31 cellular contexts compared by ENCODE assay signal in the genomic region with DNA sequence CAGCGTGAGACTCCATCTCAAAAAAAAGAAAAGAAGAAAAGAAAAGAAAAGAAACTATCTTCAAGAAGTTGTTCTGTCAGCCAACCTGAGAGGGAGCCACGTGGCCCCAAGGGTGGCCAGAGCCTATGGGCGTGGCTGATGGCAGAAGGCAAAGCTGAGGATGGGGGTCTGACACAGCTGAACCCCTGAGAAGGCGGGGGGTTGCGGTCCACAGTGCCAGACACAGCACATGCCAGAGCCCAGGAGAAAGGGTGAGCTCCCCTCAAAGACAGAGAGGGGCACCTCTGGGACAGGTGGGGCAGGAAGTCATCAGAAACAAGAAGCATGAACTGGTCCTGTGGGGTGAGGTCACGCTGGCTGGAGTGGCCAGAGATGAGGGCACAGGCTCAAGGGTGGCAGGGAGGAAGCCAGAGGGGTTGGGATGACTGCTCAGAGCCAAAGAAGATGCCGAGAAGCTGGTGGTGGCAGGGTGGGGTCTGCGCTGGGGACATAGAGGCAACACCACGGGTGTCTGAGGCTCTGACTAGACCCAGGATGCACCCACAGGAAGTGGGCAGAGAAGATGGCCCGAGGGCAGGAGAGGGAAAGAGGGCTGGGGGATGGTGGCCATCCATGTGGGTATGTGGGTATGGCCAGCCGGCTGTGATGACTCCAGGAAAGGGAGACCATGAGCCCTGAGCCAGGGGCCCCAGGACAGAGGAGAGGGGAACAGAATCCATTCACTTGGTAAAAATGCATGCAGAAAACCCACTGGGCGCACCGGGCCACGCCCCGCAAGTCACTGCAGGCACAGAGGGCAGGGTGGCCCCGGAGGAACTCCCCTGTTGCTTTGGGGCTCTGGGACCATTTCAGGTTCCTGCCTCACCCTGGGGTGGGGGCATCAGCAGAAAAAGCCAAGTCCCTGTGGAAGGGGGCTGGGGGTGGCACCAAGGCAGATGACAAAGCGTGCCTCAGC. TPM values are rescaled to one million over a fixed set of nuclear protein-coding genes. Genes with fewer than 3 reads are reported as not detected.
DNase-seq lines count a peak whose midpoint lies in the region; ATAC-seq and TF ChIP-seq lines count a peak whose summit lies in the region.
"Had no signal": no experiment of that assay in that cellular context is flagged by ENCODE, and none has a peak within 500 bp of the region (broad histone marks: within the 10 kb centered on the region; RNA-seq: fewer than 3 reads in every experiment).

No MANE protein-coding gene starts in this region.

- TF ChIP-seq CTCF in Calu3 (IDR thresholded peaks at IDR 0.05; ENCODE audit: unreplicated experiment): no peak
- no peak for TF ChIP-seq CTCF in glutamatergic neuron (IDR thresholded peaks at IDR 0.05; ENCODE audit: partially characterized antibody, unreplicated experiment)
- no peak for TF ChIP-seq CTCF in spleen (IDR thresholded peaks at IDR 0.05 in 8 of 11, conservative IDR thresholded peaks at IDR 0.05 in 3 of 11)
- no peak for TF ChIP-seq CTCF in mucosa of descending colon (IDR thresholded peaks at IDR 0.05)

- H3K36me3 ChIP-seq in spleen (no peaks in the 10 kb centered on the region), mucosa of descending colon (ENCODE audit: low read depth) (no peaks in the 10 kb centered on the region)
- H3K36me3 ChIP-seq: cardiac muscle cell, esophagus muscularis mucosa, left lung had no signal

- H3K27me3 Mint-ChIP-seq in Calu3 (ENCODE audit: unreplicated experiment) (peaks cover 13% of the 10 kb centered on the region), glutamatergic neuron (ENCODE audit: unreplicated experiment) (peaks cover 18% of the 10 kb centered on the region)

- H3K4me1 Mint-ChIP-seq in Calu3 (ENCODE audit: low read depth, unreplicated experiment) (peaks cover 32% of the 10 kb centered on the region), glutamatergic neuron (ENCODE audit: low read depth, unreplicated experiment) (peaks cover 1% of the 10 kb centered on the region)
- H3K4me1 Mint-ChIP-seq: CD4-positive, CD25-positive, alpha-beta regulatory T cell had no signal

- intact Hi-C loops in Calu3 (cut with micrococcal nuclease; ENCODE audit: unreplicated experiment): no loop called here
- intact Hi-C loops in spleen (cut with DNase I; ENCODE audit: low total_unique reads): no loop called here
- intact Hi-C loops in mucosa of descending colon (cut with DNase I, micrococcal nuclease): no loop called here

- peaks cover 0 to 32% (median 11%) of the 10 kb centered on the region in 8 donors for H3K9me3 ChIP-seq in spleen
- H3K9me3 ChIP-seq in mucosa of descending colon: peaks cover 2% of the 10 kb centered on the region
- H3K9me3 ChIP-seq: SK-N-SH had no signal

- TF ChIP-seq POLR2A in spleen (IDR thresholded peaks at IDR 0.05): no peak

- no peak overlapping the region for H3K27ac ChIP-seq in spleen
- H3K27ac ChIP-seq: cardiac muscle cell, esophagus muscularis mucosa, foreskin keratinocyte, hepatocyte, left lung had no signal

- no TSS peak for BruUV-seq in Calu3 (replicated peaks; lab: Mats Ljungman, UMichigan)

- no peak for ATAC-seq in mucosa of descending colon
- no peak for ATAC-seq in GM21619 (IDR thresholded peaks at IDR 0.05; ENCODE audit: unreplicated experiment)
- ATAC-seq: foreskin keratinocyte; GM12878; left lung; naive thymus-derived CD8-positive, alpha-beta T cell had no signal

- CTCF ChIA-PET in Calu3 (lab: Charles Lee): interaction anchor here (2.0 kb wide), 1 partner anchor 29 kb away, joined by 9 read pairs; no protein-coding TSS in a partner anchor

- H3K36me3 Mint-ChIP-seq in Calu3 (ENCODE audit: insufficient read depth, unreplicated experiment): peaks cover 78% of the 10 kb centered on the region
- peaks cover 39% of the 10 kb centered on the region for H3K36me3 Mint-ChIP-seq in glutamatergic neuron (ENCODE audit: unreplicated experiment)
- H3K36me3 Mint-ChIP-seq: CD4-positive, CD25-positive, alpha-beta regulatory T cell had no signal

- H3K27ac Mint-ChIP-seq in Calu3 (ENCODE audit: unreplicated experiment) (peak overlapping the region; percentile 62), glutamatergic neuron (ENCODE audit: unreplicated experiment) (peak overlapping the region; percentile 28)
- H3K27ac Mint-ChIP-seq: activated naive CD4-positive, alpha-beta T cell treated with anti-CD3 and anti-CD28 coated beads for 36 hours; HFFc6; T-helper 1 cell treated with Interleukin-12 subunit alpha and Interleukin-12 subunit beta and Interleukin-4 antibody, amounts not matched to agents 30 μg/mL and 1 μg/mL, for 36 hours had no signal

- DNase-seq in 8988T (peak; percentile 6), Calu3 (no peak), glutamatergic neuron (no peak), spleen (peak; percentile 54), mucosa of descending colon (no peak), NCI-H345 treated with DMSO at 0.1 percent for 48 hours (lab: John Stamatoyannopoulos, UW; ENCODE audit: unreplicated experiment) (no peak)
- DNase-seq: activated naive CD4-positive, alpha-beta T cell treated with anti-CD3 and anti-CD28 coated beads for 36 hours; anterior cingulate cortex; CD4-positive, CD25-positive, alpha-beta regulatory T cell; cortex of kidney; foreskin keratinocyte; HFFc6; Kasumi-1; midbrain; MV-4-11; naive thymus-derived CD8-positive, alpha-beta T cell; NCI-H146; NCI-H2107; NCI-H446; nucleus accumbens; SK-N-SH had no signal

- H3K4me3 ChIP-seq in spleen (no peak overlapping the region), mucosa of descending colon (no peak overlapping the region)
- H3K4me3 ChIP-seq: cardiac muscle cell, esophagus muscularis mucosa, GM12878, hepatocyte, left lung, smooth muscle cell had no signal

- H3K9me3 Mint-ChIP-seq in Calu3 (ENCODE audit: low read depth, unreplicated experiment): peaks cover 5% of the 10 kb centered on the region
- peaks cover 37% of the 10 kb centered on the region for H3K9me3 Mint-ChIP-seq in glutamatergic neuron (ENCODE audit: unreplicated experiment)

- H3K4me1 ChIP-seq in spleen (no peaks in the 10 kb centered on the region), mucosa of descending colon (ENCODE audit: low read depth) (no peaks in the 10 kb centered on the region)
- H3K4me1 ChIP-seq: esophagus muscularis mucosa, foreskin keratinocyte, left lung had no signal

- 83 to 92% (median 85%) methylated on average over 17 of the region's 17 CpGs for WGBS in spleen, 5 donors

- H3K4me3 Mint-ChIP-seq in Calu3 (ENCODE audit: low read depth, unreplicated experiment) (no peak overlapping the region), glutamatergic neuron (ENCODE audit: unreplicated experiment) (no peak overlapping the region)
- H3K4me3 Mint-ChIP-seq: activated naive CD4-positive, alpha-beta T cell treated with anti-CD3 and anti-CD28 coated beads for 36 hours; CD4-positive, CD25-positive, alpha-beta regulatory T cell; HFFc6; naive thymus-derived CD8-positive, alpha-beta T cell; T-helper 1 cell treated with Interleukin-12 subunit alpha and Interleukin-12 subunit beta and Interleukin-4 antibody, amounts not matched to agents 30 μg/mL and 1 μg/mL, for 36 hours had no signal

- H3K27me3 ChIP-seq in spleen (replicated peaks in 1 of 7): peaks cover 0 to 38% (median 0%) of the 10 kb centered on the region in 7 donors
- H3K27me3 ChIP-seq: foreskin keratinocyte, hepatocyte had no signal

RNA-seq across cellular contexts. Expression of a gene that starts 8.4 kb away (rescaled TPM):
- total RNA-seq in Calu3 (2022) (280 and 298 TPM in 2 replicates), glutamatergic neuron (ENCODE audit: unreplicated experiment) (439 TPM), spleen (1 to 10 TPM in 2 of 7 donors, under 1 TPM in 4, not detected in 1; 0.17 to 2.0 (median 0.86) TPM), mucosa of descending colon (10 to 100 TPM in 1 of 3 donors, 1 to 10 TPM in 2; 1.5 to 17.2 (median 1.9) TPM)
- under 1 TPM; 0.02 to 0.11 (median 0.10) TPM for polyA plus RNA-seq in spleen
- total RNA-seq: CD4-positive, CD25-positive, alpha-beta regulatory T cell; foreskin keratinocyte; HepG2; HFFc6; naive thymus-derived CD8-positive, alpha-beta T cell had no signal
- polyA plus RNA-seq: CD4-positive, CD25-positive, alpha-beta regulatory T cell; foreskin keratinocyte had no signal

RNA-seq across cellular contexts. Expression of a gene that starts 57.0 kb away (rescaled TPM):
- total RNA-seq in Calu3 (2022): not detected in 2 replicates
- total RNA-seq in glutamatergic neuron (ENCODE audit: unreplicated experiment): not detected
- total RNA-seq in spleen: 1 to 10 TPM in 5 of 7 donors, under 1 TPM in 1, not detected in 1; 0.70 to 4.5 (median 3.8) TPM
- polyA plus RNA-seq in spleen: 1 to 10 TPM in 2 of 3 donors, under 1 TPM in 1; 0.61 to 1.5 (median 1.2) TPM
- total RNA-seq in mucosa of descending colon: 1 to 10 TPM in 2 of 3 donors, under 1 TPM in 1; 0.22 to 4.1 (median 1.0) TPM
- total RNA-seq: activated naive CD4-positive, alpha-beta T cell treated with anti-CD3 and anti-CD28 coated beads for 36 hours; CD4-positive, CD25-positive, alpha-beta regulatory T cell; Daoy; esophagus muscularis mucosa; foreskin keratinocyte; HFFc6; left lung; naive thymus-derived CD8-positive, alpha-beta T cell; smooth muscle cell had no signal
- polyA plus RNA-seq: CD4-positive, CD25-positive, alpha-beta regulatory T cell; foreskin keratinocyte; GM12878; naive thymus-derived CD8-positive, alpha-beta T cell; SK-N-SH; smooth muscle cell had no signal

Comparison
In these comparisons a context has a peak if more than half of its experiments do, and no peak if none do; other contexts are left out.
1. DNase-seq: peak in 8988T (single experiment) and spleen (single experiment); none in Calu3 (single experiment), glutamatergic neuron (single experiment), mucosa of descending colon (0 of 3) and NCI-H345 treated with DMSO at 0.1 percent for 48 hours (single experiment).
2. RNA of a gene that starts 8.4 kb away (total RNA-seq): 439 TPM in glutamatergic neuron (single experiment) and 280 to 298 TPM in Calu3; 1.5 to 17.2 TPM in mucosa of descending colon and 0.17 to 2.0 TPM in spleen; every median in the first group is over 10 times any median in the second.